1 cellular context compared by ENCODE assay signal in the genomic region with DNA sequence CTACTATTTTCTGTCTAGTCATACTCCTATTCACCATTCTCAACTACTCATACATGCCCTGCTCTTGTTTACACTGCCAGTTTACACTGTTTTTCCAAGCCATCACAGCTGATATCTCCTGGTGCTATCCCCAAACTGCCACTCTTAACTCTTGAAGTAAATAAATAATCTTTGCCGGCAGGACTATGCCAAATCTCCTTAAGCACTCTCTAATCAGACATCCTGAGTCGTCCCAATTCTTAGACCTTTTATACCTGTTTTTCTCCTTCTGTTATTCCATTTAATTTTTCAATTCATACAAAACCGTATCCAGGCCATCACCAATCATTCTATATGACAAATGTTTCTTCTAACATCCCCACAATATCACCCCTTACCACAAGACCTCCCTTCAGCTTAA. TPM values are rescaled to one million over a fixed set of nuclear protein-coding genes. Genes with fewer than 3 reads are reported as not detected.
"Had no signal": no experiment of that assay in that cellular context is flagged by ENCODE, and none has a peak within 500 bp of the region (broad histone marks: within the 10 kb centered on the region; RNA-seq: fewer than 3 reads in every experiment).

No MANE protein-coding gene starts in this region.

RNA-seq across cellular contexts. Expression of a gene that starts 36.7 kb away (rescaled TPM):
- total RNA-seq: PC-9 had no signal
